In genomic region chr3:58568572-58569286, GRCh38 we compare ENCODE assay signal across 8 cellular contexts.
DNase-seq lines count a peak whose midpoint lies in the region; ATAC-seq lines count a peak whose summit lies in the region.

No MANE protein-coding gene starts in this region.

- DNase-seq in AG08396 (ENCODE audit: low spot score) = peak; percentile 63
- peak; percentile 32 for DNase-seq in NCI-H1694 treated with DMSO at 0.1 percent for 48 hours (lab: John Stamatoyannopoulos, UW)
- DNase-seq in activated CD4-positive, CD25-positive, alpha-beta regulatory T cell treated with anti-CD3 and anti-CD28 coated beads, Interleukin-2, amount 50 U/mL, for 16 hours (ENCODE audit: low read depth, low spot score) = peak; percentile 58
- peak; percentile 10 for DNase-seq in central memory CD4-positive, alpha-beta T cell
- DNase-seq in kidney glomerular epithelial cell (lab: John Stamatoyannopoulos, UW) = peak; percentile 36
- DNase-seq in stimulated activated CD4-positive, alpha-beta T cell treated with anti-CD3 and anti-CD28 coated beads, Interleukin-2, amount 100 ng/mL, for 4 hours (ENCODE audit: low read depth) = peak; percentile 51

- peak; percentile 55 for ATAC-seq in GM18870 (IDR thresholded peaks at IDR 0.05; ENCODE audit: unreplicated experiment)
- no peak for ATAC-seq in HG03457 (IDR thresholded peaks at IDR 0.05; ENCODE audit: unreplicated experiment)

Comparison
In these comparisons a context has a peak if more than half of its experiments do, and no peak if none do; other contexts are left out.
1. DNase-seq: peak in every context shown above with its lines; median percentile 63 in AG08396; 58 in activated CD4-positive, CD25-positive, alpha-beta regulatory T cell treated with anti-CD3 and anti-CD28 coated beads, Interleukin-2, amount 50 U/mL, for 16 hours; 51 in stimulated activated CD4-positive, alpha-beta T cell treated with anti-CD3 and anti-CD28 coated beads, Interleukin-2, amount 100 ng/mL, for 4 hours; 36 in kidney glomerular epithelial cell; 32 in NCI-H1694 treated with DMSO at 0.1 percent for 48 hours; 10 in central memory CD4-positive, alpha-beta T cell.